8 cellular contexts compared by ENCODE assay signal in the genomic region with DNA sequence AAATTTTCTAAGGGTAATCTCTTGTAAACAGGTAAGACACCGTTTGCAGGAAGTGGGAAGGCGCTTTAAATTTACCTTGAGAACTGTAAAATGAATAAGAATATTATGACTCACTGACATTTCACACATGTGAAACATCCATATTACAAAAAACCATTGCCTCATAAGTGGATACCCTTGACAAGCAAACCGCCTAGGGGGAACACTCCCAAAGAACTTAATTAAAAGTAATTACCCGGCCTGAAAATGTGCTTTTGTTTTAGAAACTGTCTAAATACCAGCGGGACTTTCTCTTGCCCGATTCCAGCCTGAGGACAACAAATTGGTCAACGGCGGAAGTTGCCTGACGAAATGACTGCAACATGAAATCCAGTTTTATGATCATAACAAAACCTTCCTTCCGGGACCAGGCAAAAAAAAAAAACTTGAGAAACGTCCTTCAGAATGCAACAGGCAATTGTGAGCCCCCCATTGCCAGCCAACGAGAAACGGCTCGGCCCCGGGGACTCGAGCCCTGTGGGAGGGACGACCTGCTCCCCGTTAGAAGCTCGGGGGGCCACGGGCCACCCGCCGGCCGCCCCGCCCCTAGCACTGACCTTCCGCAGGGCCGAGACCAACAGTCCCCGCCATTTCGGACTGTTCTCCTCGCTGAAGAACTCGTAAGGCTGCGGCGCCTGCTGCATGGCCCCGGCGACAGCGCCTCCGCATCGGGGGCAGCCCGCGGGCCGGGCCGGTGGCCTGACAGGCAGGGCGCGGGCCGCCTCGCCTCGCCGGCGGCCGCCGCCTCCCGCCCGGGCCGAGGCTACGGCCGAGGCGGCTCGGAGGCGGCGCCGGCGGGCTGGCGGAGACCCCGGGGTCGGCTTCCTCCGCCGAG. TPM values are rescaled to one million over a fixed set of nuclear protein-coding genes. Genes with fewer than 3 reads are reported as not detected.
DNase-seq lines count a peak whose midpoint lies in the region; ATAC-seq and TF ChIP-seq lines count a peak whose summit lies in the region.

No MANE protein-coding gene starts in this region.

- peaks cover 43 to 44% of the 10 kb centered on the region in 2 donors for H3K4me1 Mint-ChIP-seq in natural killer cell

- peak overlapping the region; percentile 91 for H3K9ac ChIP-seq in BLaER1

- H3K36me3 ChIP-seq in BLaER1: peaks cover 11% of the 10 kb centered on the region; the same call in 1 of the 2 replicates
- peaks cover 13% of the 10 kb centered on the region for H3K36me3 ChIP-seq in OCI-LY7 (ENCODE audit: insufficient read depth, low read length)
- H3K36me3 ChIP-seq in thymus (ENCODE audit: control insufficient read depth, insufficient read depth): no peaks in the 10 kb centered on the region

- peaks cover 44% of the 10 kb centered on the region for H3K79me2 ChIP-seq in OCI-LY7 (ENCODE audit: insufficient read depth, low read depth, low read length)

- no peaks in the 10 kb centered on the region for H3K9me2 ChIP-seq in OCI-LY7 (ENCODE audit: insufficient read depth, low read length)

- intact Hi-C loops in OCI-LY7 (cut with micrococcal nuclease; ENCODE audit: unreplicated experiment): loop anchor here (1.0 to 5.0 kb wide), 6 partner anchors 81 to 599 kb away; a partner anchor contains a TSS
- intact Hi-C loops in natural killer cell (cut with micrococcal nuclease): loop anchor here (2.0 to 5.0 kb wide), 4 partner anchors 81 to 369 kb away; a partner anchor contains a TSS

- CTCF ChIA-PET in OCI-LY7 (lab: Charles Lee; ENCODE audit: unreplicated experiment): no interaction called here

- TF ChIP-seq CTCF in OCI-LY7 (conservative IDR thresholded peaks at IDR 0.05; ENCODE audit: low read length) (0 out of 2 replicates have a peak, but pooled peaks have one; percentile 9), natural killer cell (IDR thresholded peaks at IDR 0.05) (no peak)

- peaks cover 34% of the 10 kb centered on the region for H4K20me1 ChIP-seq in BLaER1
- H4K20me1 ChIP-seq in OCI-LY7 (ENCODE audit: insufficient read depth, low read length): no peaks in the 10 kb centered on the region

- H3K4me2 ChIP-seq in BLaER1 (peak overlapping the region; percentile 84), OCI-LY7 (ENCODE audit: low read length) (peak overlapping the region; percentile 89)

- BruUV-seq in OCI-LY7 (replicated peaks; lab: Mats Ljungman, UMichigan): no TSS peak

- peak overlapping the region; percentile 91 for H3K4me3 ChIP-seq in BLaER1
- peak overlapping the region; percentile 94 for H3K4me3 ChIP-seq in OCI-LY7 (ENCODE audit: low read depth, low read length, poor library complexity, severe bottlenecking)
- peak overlapping the region; percentile 99 for H3K4me3 ChIP-seq in thymus (ENCODE audit: low read length)

- no peaks in the 10 kb centered on the region for H3K27me3 ChIP-seq in BLaER1
- no peaks in the 10 kb centered on the region for H3K27me3 ChIP-seq in thymus (ENCODE audit: control insufficient read depth, insufficient read depth)

- ATAC-seq in GM19043 (IDR thresholded peaks at IDR 0.05; ENCODE audit: low read depth, unreplicated experiment) (peak; percentile 29), HG03342 (IDR thresholded peaks at IDR 0.05; ENCODE audit: unreplicated experiment) (peak; percentile 36), natural killer cell (peak; percentile 33 to 48 (median 34))

- H3K27me3 Mint-ChIP-seq in natural killer cell (ENCODE audit: low read depth in 2 of 2): no peaks in the 10 kb centered on the region

- no peaks in the 10 kb centered on the region for H3K36me3 Mint-ChIP-seq in natural killer cell

- peak overlapping the region; percentile 92 to 96 for H3K27ac Mint-ChIP-seq in natural killer cell

- peak overlapping the region; percentile 89 for H3K4me3 Mint-ChIP-seq in natural killer cell

- POLR2A ChIA-PET in OCI-LY7 (lab: Charles Lee): no interaction called here

- no peaks in the 10 kb centered on the region for H3K9me3 Mint-ChIP-seq in natural killer cell

- peaks cover 12% of the 10 kb centered on the region for H3K9me3 ChIP-seq in BLaER1
- peaks cover 18% of the 10 kb centered on the region for H3K9me3 ChIP-seq in OCI-LY7 (ENCODE audit: low read length)
- H3K9me3 ChIP-seq in thymus (ENCODE audit: control insufficient read depth): no peaks in the 10 kb centered on the region

- under 1% methylated on average over 66 of the region's 66 CpGs for WGBS in thymus

- H3K27ac ChIP-seq in BLaER1 (peak overlapping the region; percentile 93), OCI-LY7 (ENCODE audit: low read depth, low read length, poor library complexity, severe bottlenecking) (peak overlapping the region; percentile 81), thymus (ENCODE audit: low read depth) (peak overlapping the region; percentile 97)

- H3K4me1 ChIP-seq in BLaER1: peaks cover 23% of the 10 kb centered on the region
- H3K4me1 ChIP-seq in OCI-LY7 (ENCODE audit: insufficient read depth, low read length, poor library complexity, severe bottlenecking): peaks cover 18% of the 10 kb centered on the region
- H3K4me1 ChIP-seq in thymus (ENCODE audit: control insufficient read depth, insufficient read depth, low read length): peaks cover 3% of the 10 kb centered on the region

- DNase-seq in OCI-LY7 (ENCODE audit: low spot score) (peak; percentile 66), fibroblast of peridontal ligament (ENCODE audit: extremely low read depth) (peak; percentile 74), natural killer cell (peak; percentile 42)
- peak; percentile 10 for DNase-seq in activated T-helper 9 cell treated with anti-CD3 and anti-CD28 coated beads, Interleukin-2, amount 50 U/mL, for 16 hours (ENCODE audit: low read depth)

- peak overlapping the region; percentile 84 for H2AFZ ChIP-seq in OCI-LY7 (ENCODE audit: low read length)

RNA-seq across cellular contexts. Expression of a gene that starts 0.5 kb away (rescaled TPM):
- 13.5 and 16.5 TPM in 2 replicates for total RNA-seq in OCI-LY7 (2014; rRNA removed; shearing (Covaris generic))
- total RNA-seq in OCI-LY7 (2022): 25.2 and 34.7 TPM in 2 replicates
- 10 to 100 TPM; 64.7 to 82.2 (median 69.5) TPM for total RNA-seq in natural killer cell
- 15.4 TPM for polyA plus RNA-seq in thymus

Comparison
In these comparisons a context has a peak if more than half of its experiments do, and no peak if none do; other contexts are left out.
1. Peak in every context shown above with its lines: DNase-seq, ATAC-seq, H3K4me3 ChIP-seq and H3K27ac ChIP-seq.
2. DNase-seq: peak in every context shown above with its lines; median percentile 74 in fibroblast of peridontal ligament; 66 in OCI-LY7; 42 in natural killer cell; 10 in activated T-helper 9 cell treated with anti-CD3 and anti-CD28 coated beads, Interleukin-2, amount 50 U/mL, for 16 hours.